28 cellular contexts compared by ENCODE assay signal in the genomic region with DNA sequence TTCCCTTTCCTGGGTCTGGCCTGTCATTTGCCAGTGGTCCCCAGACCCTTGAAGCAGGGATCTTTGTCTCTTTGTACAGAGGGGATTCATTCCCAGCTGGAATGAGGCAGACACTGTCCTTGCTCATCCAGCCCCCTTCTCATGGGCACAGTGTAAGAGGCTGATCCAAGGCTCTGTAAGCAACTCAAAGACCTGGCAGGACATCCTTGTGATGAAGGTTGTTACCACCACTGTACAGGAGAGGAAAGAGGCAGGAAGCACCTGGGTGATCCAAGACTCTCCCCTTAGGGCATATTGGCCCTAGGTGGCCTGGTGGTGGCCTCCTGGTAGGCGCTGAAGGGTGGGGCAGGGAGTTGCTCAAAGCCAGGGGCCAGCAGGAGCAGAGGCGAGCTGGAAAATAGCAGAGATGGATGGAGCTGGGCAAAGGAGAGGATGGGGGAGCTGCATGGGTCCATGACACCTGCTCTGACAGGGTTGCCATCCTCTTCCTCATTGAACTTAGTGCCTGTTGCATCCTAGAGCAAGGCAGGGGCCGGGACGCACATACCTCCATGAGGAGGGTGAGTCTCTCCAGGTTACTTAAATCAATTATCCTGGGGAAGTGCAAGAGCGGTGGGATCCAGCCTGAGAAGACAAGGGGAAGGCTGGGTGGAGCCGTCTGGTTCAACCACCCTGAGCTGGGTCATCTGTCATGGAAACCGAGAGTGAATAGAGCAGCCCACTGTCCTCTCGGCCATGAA. TPM values are rescaled to one million over a fixed set of nuclear protein-coding genes. Genes with fewer than 3 reads are reported as not detected.
"Had no signal": no experiment of that assay in that cellular context is flagged by ENCODE, and none has a peak within 500 bp of the region (broad histone marks: within the 10 kb centered on the region; RNA-seq: fewer than 3 reads in every experiment).

No MANE protein-coding gene starts in this region.

- H3K36me3 ChIP-seq: left ventricle myocardium inferior, tibial nerve, uterus, WERI-Rb-1 had no signal

- H3K4me1 ChIP-seq: foreskin keratinocyte, parathyroid adenoma, uterus had no signal

- H3K27me3 Mint-ChIP-seq: activated CD8-positive, alpha-beta T cell treated with anti-CD3 and anti-CD28 coated beads for 36 hours had no signal

- H3K4me3 ChIP-seq: left ventricle myocardium inferior, tibial nerve, uterus had no signal

- H3K27ac ChIP-seq: foreskin keratinocyte, left ventricle myocardium inferior, parathyroid adenoma, tibial nerve, uterus, WERI-Rb-1 had no signal

- ATAC-seq: activated CD4-positive, CD25-positive, alpha-beta regulatory T cell treated with anti-CD3 and anti-CD28 coated beads, Interleukin-2, amount 50 U/mL, for 24 hours; activated CD8-positive, alpha-beta T cell treated with anti-CD3 and anti-CD28 coated beads for 36 hours; activated T-cell treated with anti-CD3 and anti-CD28 coated beads, Interleukin-2, amount 50 U/mL, for 4 hours; activated T-helper 17 cell treated with anti-CD3 and anti-CD28 coated beads, Interleukin-2, amount 50 U/mL, for 72 hours; esophagus mucosa; foreskin keratinocyte; right cardiac atrium had no signal

- H3K4me1 Mint-ChIP-seq: activated CD4-positive, alpha-beta T cell treated with anti-CD3 and anti-CD28 coated beads, Interleukin-2, amount 10 ng/mL, durations not matched to agents 24 days and 14 days; activated naive CD8-positive, alpha-beta T cell treated with anti-CD3 and anti-CD28 coated beads, Interleukin-2, amount 50 U/mL, for 24 hours; activated T-helper 17 cell treated with anti-CD3 and anti-CD28 coated beads, Interleukin-2, amount 50 U/mL, for 72 hours; naive B cell had no signal

- H3K4me2 ChIP-seq: SK-N-SH had no signal

- DNase-seq: activated CD4-positive, alpha-beta T cell treated with anti-CD3 and anti-CD28 coated beads, Interleukin-2, amount 10 ng/mL, durations not matched to agents 24 days and 14 days; activated CD8-positive, alpha-beta T cell treated with anti-CD3 and anti-CD28 coated beads for 36 hours; activated naive CD8-positive, alpha-beta T cell treated with anti-CD3 and anti-CD28 coated beads, Interleukin-2, amount 50 U/mL, for 24 hours; activated T-cell treated with anti-CD3 and anti-CD28 coated beads, Interleukin-2, amount 50 U/mL, for 4 hours; amygdala; central memory CD4-positive, alpha-beta T cell; endodermal cell; foreskin keratinocyte; left ventricle myocardium inferior; mammary epithelial cell; naive B cell; nucleus accumbens; right cardiac atrium; SK-N-SH; stimulated activated CD4-positive, alpha-beta T cell treated with anti-CD3 and anti-CD28 coated beads, Interleukin-15, amount 100 ng/mL, for 24 hours; stimulated activated naive CD4-positive, alpha-beta T cell treated with Interleukin-2 at 50 U/mL for 16 hours; SW 1271; T1000; uterus; WERI-Rb-1 had no signal

- H3K27ac Mint-ChIP-seq: activated CD4-positive, alpha-beta T cell treated with anti-CD3 and anti-CD28 coated beads, Interleukin-2, amount 10 ng/mL, durations not matched to agents 24 days and 14 days; activated CD8-positive, alpha-beta T cell treated with anti-CD3 and anti-CD28 coated beads for 36 hours; activated naive CD4-positive, alpha-beta T cell treated with anti-CD3 and anti-CD28 coated beads, Interleukin-2, amount 50 U/mL, for 24 hours; activated naive CD8-positive, alpha-beta T cell treated with anti-CD3 and anti-CD28 coated beads, Interleukin-2, amount 50 U/mL, for 24 hours; activated T-helper 17 cell treated with anti-CD3 and anti-CD28 coated beads, Interleukin-2, amount 50 U/mL, for 72 hours; endodermal cell; mesothelial cell of epicardium; naive B cell; T-helper 1 cell treated with Interleukin-12 subunit alpha and Interleukin-12 subunit beta and Interleukin-4 antibody, amounts not matched to agents 30 μg/mL and 1 μg/mL, for 36 hours had no signal

- H2AFZ ChIP-seq: parathyroid adenoma had no signal

- H3K9me3 Mint-ChIP-seq: activated CD4-positive, alpha-beta T cell treated with anti-CD3 and anti-CD28 coated beads, Interleukin-2, amount 10 ng/mL, durations not matched to agents 24 days and 14 days; activated CD8-positive, alpha-beta T cell treated with anti-CD3 and anti-CD28 coated beads for 36 hours; activated naive CD4-positive, alpha-beta T cell treated with anti-CD3 and anti-CD28 coated beads, Interleukin-2, amount 50 U/mL, for 24 hours; activated naive CD8-positive, alpha-beta T cell treated with anti-CD3 and anti-CD28 coated beads, Interleukin-2, amount 50 U/mL, for 24 hours; activated T-cell treated with anti-CD3 and anti-CD28 coated beads, Interleukin-2, amount 50 U/mL, for 4 hours; activated T-helper 17 cell treated with anti-CD3 and anti-CD28 coated beads, Interleukin-2, amount 50 U/mL, for 72 hours; endodermal cell; mesothelial cell of epicardium; naive B cell; T-helper 1 cell treated with Interleukin-12 subunit alpha and Interleukin-12 subunit beta and Interleukin-4 antibody, amounts not matched to agents 30 μg/mL and 1 μg/mL, for 36 hours had no signal

- H3K27me3 ChIP-seq: tibial nerve, uterus had no signal

- H3K9me3 ChIP-seq: left ventricle myocardium inferior, SK-N-SH, tibial nerve, uterus had no signal

- H3K79me2 ChIP-seq: parathyroid adenoma had no signal

- H3K4me3 Mint-ChIP-seq: activated CD4-positive, alpha-beta T cell treated with anti-CD3 and anti-CD28 coated beads, Interleukin-2, amount 10 ng/mL, durations not matched to agents 24 days and 14 days; activated CD8-positive, alpha-beta T cell treated with anti-CD3 and anti-CD28 coated beads for 36 hours; activated naive CD4-positive, alpha-beta T cell treated with anti-CD3 and anti-CD28 coated beads, Interleukin-2, amount 50 U/mL, for 24 hours; activated naive CD8-positive, alpha-beta T cell treated with anti-CD3 and anti-CD28 coated beads, Interleukin-2, amount 50 U/mL, for 24 hours; activated T-cell treated with anti-CD3 and anti-CD28 coated beads, Interleukin-2, amount 50 U/mL, for 4 hours; activated T-helper 17 cell treated with anti-CD3 and anti-CD28 coated beads, Interleukin-2, amount 50 U/mL, for 72 hours; endodermal cell; mesothelial cell of epicardium; naive B cell; T-helper 1 cell treated with Interleukin-12 subunit alpha and Interleukin-12 subunit beta and Interleukin-4 antibody, amounts not matched to agents 30 μg/mL and 1 μg/mL, for 36 hours had no signal

- H3K36me3 Mint-ChIP-seq: activated naive CD4-positive, alpha-beta T cell treated with anti-CD3 and anti-CD28 coated beads, Interleukin-2, amount 50 U/mL, for 24 hours; mesothelial cell of epicardium; naive B cell had no signal

RNA-seq across cellular contexts. Expression of gene GADD45G, which starts 9.8 kb away (rescaled TPM):
- total RNA-seq: foreskin keratinocyte had no signal
